In the genomic region with DNA sequence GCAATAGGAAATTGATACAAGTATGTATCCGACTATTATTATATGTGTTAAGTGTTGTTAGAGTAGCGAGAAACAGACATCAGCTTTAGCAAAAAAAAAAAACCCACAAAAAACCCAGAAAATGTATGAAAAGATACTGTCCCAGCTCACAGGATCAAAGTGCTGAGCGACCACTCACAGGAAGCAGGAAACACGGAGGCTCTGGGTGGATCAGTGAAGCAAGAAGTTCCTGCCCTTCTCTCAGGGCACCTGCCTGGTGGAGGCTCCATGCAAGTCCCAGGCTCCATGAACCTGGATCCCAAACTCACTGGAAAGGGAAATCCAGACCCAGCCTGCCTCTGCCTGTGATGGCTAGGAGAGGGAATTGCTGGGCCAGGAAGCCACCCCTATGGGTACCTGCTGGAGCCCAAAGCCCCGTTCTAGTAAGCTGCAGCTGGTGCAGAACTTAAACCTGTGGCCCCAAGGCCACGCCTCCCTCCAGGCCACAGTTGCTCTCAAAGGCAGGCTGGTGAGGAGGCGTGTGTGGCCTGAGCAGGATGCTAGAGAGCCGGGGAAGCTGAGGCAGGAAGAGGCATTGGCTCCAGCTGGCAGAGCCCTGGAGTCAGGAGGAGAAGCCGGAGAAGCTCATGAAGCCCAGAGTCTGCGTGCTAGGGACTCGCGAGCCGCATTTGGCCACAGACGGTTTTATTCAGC, we compare ENCODE assay signal across 10 cellular contexts.
A peak's percentile ranks its signal among the peaks of the same experiment; 100 is the strongest.
DNase-seq lines count a peak whose midpoint lies in the region; ATAC-seq, FAIRE-seq and TF ChIP-seq lines count a peak whose summit lies in the region.
"Had no signal": no experiment of that assay in that cellular context is flagged by ENCODE, and none has a peak within 500 bp of the region (broad histone marks: within the 10 kb centered on the region; RNA-seq: fewer than 3 reads in every experiment).

No MANE protein-coding gene starts in this region.

- no peak overlapping the region for H3K27ac ChIP-seq in osteoblast (ENCODE audit: low read depth, low read length)

- H3K36me3 ChIP-seq in osteoblast (ENCODE audit: insufficient read depth, low read length), result no peaks in the 10 kb centered on the region

- peak overlapping the region; percentile 68 for H3K27ac Mint-ChIP-seq in activated T-cell treated with anti-CD3 and anti-CD28 coated beads, Interleukin-2, amount 50 U/mL, for 72 hours

- H3K4me3 ChIP-seq in osteoblast (ENCODE audit: insufficient read depth, low read length), result no peak overlapping the region

- no peaks in the 10 kb centered on the region for H3K27me3 ChIP-seq in osteoblast (ENCODE audit: insufficient read depth, low read length)

- no peaks in the 10 kb centered on the region for H3K79me2 ChIP-seq in osteoblast (ENCODE audit: insufficient read depth, low read length)

- DNase-seq in GM19239 (ENCODE audit: insufficient read length, low spot score), result peak; percentile 45
- peak; percentile 67 for DNase-seq in NAMALWA (ENCODE audit: low spot score)
- DNase-seq in activated T-cell treated with anti-CD3 and anti-CD28 coated beads, Interleukin-2, amount 50 U/mL, for 72 hours, result peak; percentile 61 to 67
- DNase-seq in osteoblast (ENCODE audit: insufficient read length, low spot score, missing footprints), result peak; percentile 9
- no peak for DNase-seq in AG08396 (ENCODE audit: low spot score)
- DNase-seq in T1000 (lab: John Stamatoyannopoulos, UW), result no peak
- DNase-seq: NCI-H446 treated with DMSO at 0.1 percent for 48 hours had no signal

- H3K9me3 ChIP-seq in osteoblast (ENCODE audit: low read depth, low read length), result no peaks in the 10 kb centered on the region

- H3K9me3 Mint-ChIP-seq in activated T-cell treated with anti-CD3 and anti-CD28 coated beads, Interleukin-2, amount 50 U/mL, for 72 hours, result peaks cover 4 to 7% of the 10 kb centered on the region in 2 donors

- H3K27me3 Mint-ChIP-seq in activated T-cell treated with anti-CD3 and anti-CD28 coated beads, Interleukin-2, amount 50 U/mL, for 72 hours (ENCODE audit: low read depth), result peaks cover 6% of the 10 kb centered on the region

- FAIRE-seq in GM19239 (lab: Jason Lieb, UNC), result no peak
- FAIRE-seq: G401.6 had no signal

- peaks cover 56% of the 10 kb centered on the region for H3K4me1 Mint-ChIP-seq in activated T-cell treated with anti-CD3 and anti-CD28 coated beads, Interleukin-2, amount 50 U/mL, for 72 hours (ENCODE audit: low read depth)

- H3K4me3 Mint-ChIP-seq in activated T-cell treated with anti-CD3 and anti-CD28 coated beads, Interleukin-2, amount 50 U/mL, for 72 hours, result peak overlapping the region; percentile 75 to 82

- TF ChIP-seq CTCF in osteoblast (IDR thresholded peaks at IDR 0.05; ENCODE audit: extremely low read depth, low read depth, low read length), result no peak

- no peaks in the 10 kb centered on the region for H4K20me1 ChIP-seq in osteoblast (ENCODE audit: insufficient read depth, low read length)

- H2AFZ ChIP-seq in osteoblast (ENCODE audit: low read length), result no peak overlapping the region

- H3K36me3 Mint-ChIP-seq in activated T-cell treated with anti-CD3 and anti-CD28 coated beads, Interleukin-2, amount 50 U/mL, for 72 hours (ENCODE audit: insufficient read depth in 2 of 2), result peaks cover 3% of the 10 kb centered on the region in 2 donors

- peak; percentile 50 to 61 for ATAC-seq in activated T-cell treated with anti-CD3 and anti-CD28 coated beads, Interleukin-2, amount 50 U/mL, for 72 hours (replicated peaks in 1 of 2)
- ATAC-seq in HG03025 (IDR thresholded peaks at IDR 0.05; ENCODE audit: low FRiP score, unreplicated experiment), result no peak
- no peak for ATAC-seq in GM18517 (IDR thresholded peaks at IDR 0.05; ENCODE audit: unreplicated experiment)

- no peaks in the 10 kb centered on the region for H3K4me1 ChIP-seq in osteoblast (ENCODE audit: insufficient read depth, low read length)

- H3K4me2 ChIP-seq in osteoblast (ENCODE audit: insufficient read depth, low read length), result no peak overlapping the region

Comparison
In these comparisons a context has a peak if more than half of its experiments do, and no peak if none do; other contexts are left out.
1. DNase-seq: peak in GM19239 (single experiment), NAMALWA (single experiment), activated T-cell treated with anti-CD3 and anti-CD28 coated beads, Interleukin-2, amount 50 U/mL, for 72 hours (2 of 2) and osteoblast (single experiment); none in AG08396 (single experiment) and T1000 (single experiment).
2. ATAC-seq: peak in activated T-cell treated with anti-CD3 and anti-CD28 coated beads, Interleukin-2, amount 50 U/mL, for 72 hours (2 of 2); none in HG03025 (single experiment) and GM18517 (single experiment).